8 cellular contexts compared by ENCODE assay signal in genomic region chr17:64262422-64263260, GRCh38. TPM values are rescaled to one million over a fixed set of nuclear protein-coding genes. Genes with fewer than 3 reads are reported as not detected.
DNase-seq lines count a peak whose midpoint lies in the region; ATAC-seq, FAIRE-seq and TF ChIP-seq lines count a peak whose summit lies in the region.

Gene TEX2 (minus strand): TSS chr17:64263260. CDS start chr17:64214217, 49,043 bp downstream.

- peaks cover 0 to 8% (median 0%) of the 10 kb centered on the region in 3 donors for H3K36me3 Mint-ChIP-seq in CD8-positive, alpha-beta memory T cell

- H3K79me2 ChIP-seq in GM12878 (ENCODE audit: control insufficient read depth, insufficient read depth, low read length) (peaks cover 17% of the 10 kb centered on the region), smooth muscle cell (ENCODE audit: low read depth) (peaks cover 44% of the 10 kb centered on the region)

- no peaks in the 10 kb centered on the region for H3K9me3 Mint-ChIP-seq in CD8-positive, alpha-beta memory T cell

- in situ Hi-C loops in GM12878 (cut with MboI): no loop called here

- H3K27me3 ChIP-seq in CD8-positive, alpha-beta memory T cell (ENCODE audit: insufficient read depth, low read length, poor library complexity, severe bottlenecking): no peaks in the 10 kb centered on the region
- no peaks in the 10 kb centered on the region for H3K27me3 ChIP-seq in GM12878 (replicated peaks in 1 of 2; ENCODE audit: control insufficient read depth in 2 of 2, insufficient read depth in 2 of 2, low read length in 1 of 2)
- H3K27me3 ChIP-seq in iPS-18a (ENCODE audit: control insufficient read depth, insufficient read depth, low read length): peaks cover 23% of the 10 kb centered on the region
- no peaks in the 10 kb centered on the region for H3K27me3 ChIP-seq in smooth muscle cell (ENCODE audit: low read depth)

- peak within 1 kb of the TSS; percentile 86 for H3K4me2 ChIP-seq in GM12878 (ENCODE audit: control insufficient read depth, insufficient read depth)
- peak within 1 kb of the TSS; percentile 94 for H3K4me2 ChIP-seq in smooth muscle cell

- H4K20me1 ChIP-seq in GM12878 (ENCODE audit: control insufficient read depth, insufficient read depth): no peaks in the 10 kb centered on the region
- peaks cover 30% of the 10 kb centered on the region for H4K20me1 ChIP-seq in smooth muscle cell (ENCODE audit: low read depth)

- ATAC-seq in GM19452 (IDR thresholded peaks at IDR 0.05; ENCODE audit: unreplicated experiment) (peak; percentile 30), GM12878 (peak; percentile 62)

- peak within 1 kb of the TSS; percentile 68 for H3K27ac ChIP-seq in CD8-positive, alpha-beta memory T cell (ENCODE audit: low read depth, low read length)
- H3K27ac ChIP-seq in GM12878 (ENCODE audit: control insufficient read depth, insufficient read depth) (peak within 1 kb of the TSS; percentile 67), iPS-18a (ENCODE audit: low read length) (peak within 1 kb of the TSS; percentile 87), smooth muscle cell (ENCODE audit: low read depth) (peak within 1 kb of the TSS; percentile 60)

- no peaks in the 10 kb centered on the region for H3K36me3 ChIP-seq in CD8-positive, alpha-beta memory T cell (ENCODE audit: insufficient read depth, low read length)
- H3K36me3 ChIP-seq in GM12878 (ENCODE audit: control insufficient read depth in 2 of 2, insufficient read depth in 2 of 2, low read length in 1 of 2) (no peaks in the 10 kb centered on the region), iPS-18a (ENCODE audit: control insufficient read depth, low read depth, low read length) (no peaks in the 10 kb centered on the region), smooth muscle cell (ENCODE audit: low read depth) (no peaks in the 10 kb centered on the region)

- TF ChIP-seq EP300 in GM12878 (IDR thresholded peaks at IDR 0.05; ENCODE audit: borderline replicate concordance in 1 of 2, control insufficient read depth in 1 of 2, low read depth in 2 of 2, low read length in 2 of 2): no peak

- peak within 1 kb of the TSS; percentile 87 for H2AFZ ChIP-seq in GM12878 (ENCODE audit: control insufficient read depth, low read depth, low read length)
- peak within 1 kb of the TSS; percentile 96 for H2AFZ ChIP-seq in smooth muscle cell (ENCODE audit: low read depth)

- peaks cover 24 to 44% (median 32%) of the 10 kb centered on the region in 3 donors for H3K4me1 Mint-ChIP-seq in CD8-positive, alpha-beta memory T cell

- H3K4me1 ChIP-seq in CD8-positive, alpha-beta memory T cell (ENCODE audit: insufficient read depth, low read length): peaks cover 32% of the 10 kb centered on the region
- peaks cover 6% of the 10 kb centered on the region; the same call in 1 of the 2 replicates for H3K4me1 ChIP-seq in GM12878 (ENCODE audit: control insufficient read depth, insufficient read depth, low read length)
- peaks cover 7% of the 10 kb centered on the region for H3K4me1 ChIP-seq in iPS-18a (ENCODE audit: control insufficient read depth, low read depth, low read length)
- H3K4me1 ChIP-seq in smooth muscle cell (ENCODE audit: low read depth): peaks cover 13% of the 10 kb centered on the region

- POLR2A ChIA-PET in CD8-positive, alpha-beta memory T cell (lab: Charles Lee): interaction anchor here (0.6 to 2.2 kb wide), 4 partner anchors 86 to 711 kb away, joined by 3 to 13 read pairs (median 4); no protein-coding TSS in a partner anchor
- POLR2A ChIA-PET in GM12878 (lab: Charles Lee): interaction anchor here (0.9 to 1.7 kb wide), 5 partner anchors 24 to 133 kb away, joined by 3 to 4 read pairs (median 3); no protein-coding TSS in a partner anchor

- H3K9me3 ChIP-seq in CD8-positive, alpha-beta memory T cell (ENCODE audit: low read length): no peaks in the 10 kb centered on the region
- H3K9me3 ChIP-seq in GM12878 (replicated peaks; ENCODE audit: control insufficient read depth, insufficient read depth, low read length) (no peaks in the 10 kb centered on the region), iPS-18a (ENCODE audit: control insufficient read depth, low read depth, low read length) (no peaks in the 10 kb centered on the region), smooth muscle cell (replicated peaks; ENCODE audit: low read depth) (no peaks in the 10 kb centered on the region)

- no peak for FAIRE-seq in GM12878 (lab: Jason Lieb, UNC)

- TF ChIP-seq CTCF in GM12878 (IDR thresholded peaks at IDR 0.05 in 2 of 3, conservative IDR thresholded peaks at IDR 0.05 in 1 of 3; ENCODE audit: control insufficient read depth in 2 of 3, extremely low read depth in 1 of 3, insufficient read depth in 1 of 3, low read depth in 3 of 3, low read length in 3 of 3) (no peak), smooth muscle cell (IDR thresholded peaks at IDR 0.05; ENCODE audit: borderline replicate concordance, insufficient read depth, poor library complexity, severe bottlenecking) (no peak)

- peak within 1 kb of the TSS; percentile 90 to 97 (median 95) for H3K4me3 Mint-ChIP-seq in CD8-positive, alpha-beta memory T cell

- peak; percentile 50 to 79 (median 73) for DNase-seq in CD8-positive, alpha-beta memory T cell
- DNase-seq in HK-2 (ENCODE audit: unreplicated experiment) (peak; percentile 38), T-helper 9 cell (peak; percentile 62), GM12878 (ENCODE audit: low read depth, low spot score) (no peak), smooth muscle cell (lab: John Stamatoyannopoulos, UW; ENCODE audit: unreplicated experiment) (peak; percentile 35), NCI-H226 (no peak)

- no peak for TF ChIP-seq RAD21 in GM12878 (IDR thresholded peaks at IDR 0.05; ENCODE audit: insufficient read depth, low read depth, low read length)

- H3K4me3 ChIP-seq in CD8-positive, alpha-beta memory T cell (ENCODE audit: low read length): peak within 1 kb of the TSS; percentile 88
- H3K4me3 ChIP-seq in GM12878 (peak within 1 kb of the TSS; percentile 88), iPS-18a (ENCODE audit: low read length) (peak within 1 kb of the TSS; percentile 94), smooth muscle cell (peak within 1 kb of the TSS; percentile 80)

- SMC1A ChIA-PET in GM12878 (lab: Charles Lee; ENCODE audit: uncharacterized antibody, unreplicated experiment): interaction anchor here (0.9 to 1.4 kb wide), 3 partner anchors 9 to 130 kb away, joined by 4 to 5 read pairs (median 4); no protein-coding TSS in a partner anchor

- H3K9ac ChIP-seq in GM12878 (ENCODE audit: control insufficient read depth, insufficient read depth, low read length) (peak within 1 kb of the TSS; percentile 73), iPS-18a (ENCODE audit: low read length) (peak within 1 kb of the TSS; percentile 83), smooth muscle cell (ENCODE audit: low read depth) (peak within 1 kb of the TSS; percentile 79)

- RAD21 ChIA-PET in GM12878 (lab: Charles Lee; ENCODE audit: unreplicated experiment): interaction anchor here (0.5 to 1.7 kb wide), 5 partner anchors 14 to 331 kb away, joined by 3 to 7 read pairs (median 3); partner anchors contain the start of gene CD79B

- H3F3A ChIP-seq in smooth muscle cell (ENCODE audit: low read depth): peaks cover 13% of the 10 kb centered on the region

- H3K27ac Mint-ChIP-seq in CD8-positive, alpha-beta memory T cell: peak within 1 kb of the TSS; percentile 87 to 99 (median 95)

- WGBS in GM12878 (ENCODE audit: insufficient coverage, insufficient replicate concordance, low lambda C conversion rate, missing lambda C conversion rate): 1% methylated on average over 77 of the region's 87 CpGs
- under 1% methylated on average over 71 of the region's 87 CpGs for WGBS in smooth muscle cell (ENCODE audit: low lambda C conversion rate)

- CTCF ChIA-PET in CD8-positive, alpha-beta memory T cell (lab: Charles Lee): no interaction called here
- CTCF ChIA-PET in GM12878 (lab: Yijun Ruan, JAX): interaction anchor here (1.1 to 1.4 kb wide), 4 partner anchors 9 to 358 kb away, joined by 3 to 4 read pairs (median 4); no protein-coding TSS in a partner anchor

- peak; percentile 70 for TF ChIP-seq POLR2A in GM12878 (IDR thresholded peaks at IDR 0.05; ENCODE audit: low read depth, low read length)

- BruUV-seq in GM12878 (replicated peaks; lab: Mats Ljungman, UMichigan): TSS peak; percentile 53

- intact Hi-C loops in GM12878 (cut with micrococcal nuclease; ENCODE audit: unreplicated experiment): loop anchor here (5.0 kb wide), 1 partner anchor 115 kb away; no protein-coding TSS in a partner anchor

- peaks cover 7 to 16% of the 10 kb centered on the region in 2 donors for H3K27me3 Mint-ChIP-seq in CD8-positive, alpha-beta memory T cell

TF ChIP-seq in GM12878, 131 proteins besides CTCF, POLR2A, EP300 and RAD21 (continues in another document):
- TF ChIP-seq LARP7 (IDR thresholded peaks at IDR 0.05): peak; percentile 18
- TF ChIP-seq NFIC (IDR thresholded peaks at IDR 0.05; ENCODE audit: low read depth, low read length): no peak

RNA-seq across cellular contexts. Expression of gene TEX2, which starts in this region (rescaled TPM):
- 10 to 100 TPM; 21.9 to 22.0 TPM for total RNA-seq in CD8-positive, alpha-beta memory T cell
- 6.5 TPM for polyA plus RNA-seq in CD8-positive, alpha-beta memory T cell
- 17.1 and 20.9 TPM in 2 replicates for total RNA-seq in GM12878 (2013; cell fraction: nucleolus; rRNA removed)
- total RNA-seq in GM12878 (2014; rRNA removed) (16.2 and 18.5 TPM in 2 replicates), GM12878 (2014; rRNA removed; fragmentation: Illumina TruSeq; extraction: Trizol) (15.0 and 16.5 TPM in 2 replicates), GM12878 (2021) (18.8 and 21.5 TPM in 2 replicates), smooth muscle cell (25.6 and 26.2 TPM in 2 replicates)
- polyA plus RNA-seq in GM12878 (2011; ENCODE audit: low read depth): 3.5 TPM
- polyA plus RNA-seq in GM12878 (2011; rRNA removed) (8.8 and 9.9 TPM in 2 replicates), GM12878 (2014; fragmentation: Illumina TruSeq; extraction: Trizol) (19.9 and 21.9 TPM in 2 replicates), GM12878 (2014; fragmentation: Nextera tagmentation; extraction: Ambion mirVana) (1 to 10 TPM; 3.8 to 4.3 TPM), GM12878 (2014; rRNA removed) (12.4 and 12.8 TPM in 2 replicates), GM12878 (2016; fragmentation: Nextera tagmentation; extraction: Ambion mirVana) (10 to 100 TPM; 16.6 to 18.0 TPM), smooth muscle cell (8.6 and 16.0 TPM in 2 replicates)
- 8.1 and 8.5 TPM in 2 replicates for polyA plus RNA-seq in GM12878 (2011; cell fraction: cytosol; rRNA removed)
- 9.5 and 11.2 TPM in 2 replicates for polyA plus RNA-seq in GM12878 (2011; cell fraction: nucleus; rRNA removed)
- polyA plus RNA-seq in GM12878 (2012): 4.8 and 5.6 TPM in 2 replicates
- polyA minus RNA-seq in GM12878 (2011; rRNA and poly(A)+ RNA removed): 16.0 and 17.3 TPM in 2 replicates
- polyA minus RNA-seq in GM12878 (2011; cell fraction: cytosol; rRNA and poly(A)+ RNA removed): 3.3 and 3.8 TPM in 2 replicates
- 7.9 and 15.2 TPM in 2 replicates for polyA minus RNA-seq in GM12878 (2011; cell fraction: nucleus; rRNA and poly(A)+ RNA removed)

Comparison
In these comparisons a context has a peak if more than half of its experiments do, and no peak if none do; other contexts are left out.
1. DNase-seq: peak in CD8-positive, alpha-beta memory T cell (5 of 5), HK-2 (single experiment), T-helper 9 cell (single experiment) and smooth muscle cell (single experiment); none in GM12878 (single experiment) and NCI-H226 (single experiment).
2. Peak in every context shown above with its lines, with median percentiles within 50 percentile points of each other: H3K27ac ChIP-seq, H3K4me3 ChIP-seq and H3K9ac ChIP-seq.